12 cellular contexts compared by ENCODE assay signal in genomic region chr14:102055181-102055901, GRCh38. TPM values are rescaled to one million over a fixed set of nuclear protein-coding genes. Genes with fewer than 3 reads are reported as not detected.
A peak's percentile ranks its signal among the peaks of the same experiment; 100 is the strongest.
DNase-seq lines count a peak whose midpoint lies in the region; ATAC-seq and TF ChIP-seq lines count a peak whose summit lies in the region.
"Had no signal": no experiment of that assay in that cellular context is flagged by ENCODE, and none has a peak within 500 bp of the region (broad histone marks: within the 10 kb centered on the region; RNA-seq: fewer than 3 reads in every experiment).

No MANE protein-coding gene starts in this region.

- peak; percentile 13 for DNase-seq in NCI-H82 (lab: John Stamatoyannopoulos, UW)
- no peak for DNase-seq in NCI-H82 treated with DMSO at 0.1 percent for 48 hours (lab: John Stamatoyannopoulos, UW; ENCODE audit: unreplicated experiment)
- peak; percentile 51 to 78 for DNase-seq in foreskin keratinocyte
- DNase-seq in skeletal muscle cell (ENCODE audit: low read depth): peak; percentile 21
- no peak for DNase-seq in SW480 (ENCODE audit: low spot score)
- no peak for DNase-seq in NCI-H345 treated with DMSO at 0.1 percent for 48 hours (lab: John Stamatoyannopoulos, UW; ENCODE audit: unreplicated experiment)
- DNase-seq: activated CD4-positive, alpha-beta T cell treated with anti-CD3 and anti-CD28 coated beads for 48 hours; caudate nucleus; kidney glomerular epithelial cell; small intestine had no signal

- no peak overlapping the region for H3K4me3 ChIP-seq in skeletal muscle cell (ENCODE audit: low read depth, low read length)

- no peaks in the 10 kb centered on the region for H3K27me3 Mint-ChIP-seq in activated T-helper 17 cell treated with anti-CD3 and anti-CD28 coated beads, Interleukin-2, amount 50 U/mL, for 72 hours

- TF ChIP-seq CTCF in foreskin keratinocyte (conservative IDR thresholded peaks at IDR 0.05): no peak

- ATAC-seq in activated T-helper 17 cell treated with anti-CD3 and anti-CD28 coated beads, Interleukin-2, amount 50 U/mL, for 72 hours (replicated peaks): no peak
- ATAC-seq in foreskin keratinocyte (peak; percentile 74), GM18909 (IDR thresholded peaks at IDR 0.05; ENCODE audit: poor library complexity, unreplicated experiment) (no peak)

- H3K4me1 Mint-ChIP-seq in activated T-helper 17 cell treated with anti-CD3 and anti-CD28 coated beads, Interleukin-2, amount 50 U/mL, for 72 hours: peaks cover 4% of the 10 kb centered on the region

- no peaks in the 10 kb centered on the region for H3K4me1 ChIP-seq in foreskin keratinocyte

- no peak overlapping the region for H3K27ac ChIP-seq in foreskin keratinocyte

- no peak overlapping the region for H3K4me3 Mint-ChIP-seq in activated T-helper 17 cell treated with anti-CD3 and anti-CD28 coated beads, Interleukin-2, amount 50 U/mL, for 72 hours

- H3K9me3 Mint-ChIP-seq in activated T-helper 17 cell treated with anti-CD3 and anti-CD28 coated beads, Interleukin-2, amount 50 U/mL, for 72 hours: no peaks in the 10 kb centered on the region

- no peaks in the 10 kb centered on the region for H3K27me3 ChIP-seq in foreskin keratinocyte

- peaks cover 31% of the 10 kb centered on the region for H3K36me3 Mint-ChIP-seq in activated T-helper 17 cell treated with anti-CD3 and anti-CD28 coated beads, Interleukin-2, amount 50 U/mL, for 72 hours (ENCODE audit: low read depth)

- peak overlapping the region; percentile 24 for H3K27ac Mint-ChIP-seq in activated T-helper 17 cell treated with anti-CD3 and anti-CD28 coated beads, Interleukin-2, amount 50 U/mL, for 72 hours

RNA-seq across cellular contexts. Expression of gene HSP90AA1, which starts 31.5 kb away (rescaled TPM):
- total RNA-seq in activated T-helper 17 cell treated with anti-CD3 and anti-CD28 coated beads, Interleukin-2, amount 50 U/mL, for 72 hours: 1,000 to 10,000 TPM in 1 of 2 donors, 100 to 1,000 TPM in 1; 639 to 1,352 TPM
- 675 and 933 TPM in 2 replicates for total RNA-seq in foreskin keratinocyte
- 477 and 673 TPM in 2 replicates for polyA plus RNA-seq in foreskin keratinocyte

Comparison
In these comparisons a context has a peak if more than half of its experiments do, and no peak if none do; other contexts are left out.
1. DNase-seq: peak in NCI-H82 (single experiment), foreskin keratinocyte (2 of 2) and skeletal muscle cell (single experiment); none in NCI-H82 treated with DMSO at 0.1 percent for 48 hours (single experiment), SW480 (single experiment) and NCI-H345 treated with DMSO at 0.1 percent for 48 hours (single experiment).